23 cellular contexts compared by ENCODE assay signal in the genomic region with DNA sequence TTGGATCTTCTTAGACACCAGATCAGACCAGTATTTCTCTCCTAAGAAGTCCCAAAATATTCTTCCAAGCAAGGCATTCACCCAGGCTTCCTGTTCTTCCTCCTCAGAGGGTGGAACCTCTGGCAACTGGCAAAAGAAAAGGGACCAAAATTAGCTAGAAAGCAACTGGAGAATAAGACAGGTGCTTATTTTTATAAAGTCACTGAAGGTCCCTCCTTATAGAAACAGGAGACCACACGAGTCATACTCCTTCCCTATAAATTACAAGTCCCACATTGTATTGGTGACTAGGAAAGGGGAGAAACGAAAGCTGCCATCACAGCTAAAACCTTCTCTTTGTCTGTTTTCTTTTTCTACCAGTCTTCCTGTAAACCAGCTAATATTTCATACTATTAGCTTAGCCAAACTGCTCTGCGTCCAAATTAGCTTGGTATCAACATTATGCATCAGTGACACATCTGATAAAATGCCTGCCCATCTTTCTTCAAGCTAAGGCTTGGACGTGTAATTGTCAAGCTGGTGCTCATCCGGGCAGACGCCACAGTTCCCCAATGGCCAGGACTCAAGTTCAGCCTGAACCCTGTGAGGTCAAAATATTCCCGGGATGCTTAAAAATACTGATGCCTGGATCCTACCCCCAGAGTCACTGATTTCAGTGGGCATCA. TPM values are rescaled to one million over a fixed set of nuclear protein-coding genes. Genes with fewer than 3 reads are reported as not detected.
DNase-seq lines count a peak whose midpoint lies in the region; ATAC-seq and TF ChIP-seq lines count a peak whose summit lies in the region.
"Had no signal": no experiment of that assay in that cellular context is flagged by ENCODE, and none has a peak within 500 bp of the region (broad histone marks: within the 10 kb centered on the region; RNA-seq: fewer than 3 reads in every experiment).

No MANE protein-coding gene starts in this region.

- H3K9ac ChIP-seq in PC-3 (ENCODE audit: low read length) = no peak overlapping the region
- no peak overlapping the region for H3K9ac ChIP-seq in mesenchymal stem cell (ENCODE audit: low read length)
- H3K9ac ChIP-seq in smooth muscle cell (ENCODE audit: low read depth) = peak overlapping the region; percentile 38
- H3K9ac ChIP-seq: KMS-11 had no signal

- no peak overlapping the region for H3K14ac ChIP-seq in mesenchymal stem cell (ENCODE audit: low read length in 2 of 2)

- H2AFZ ChIP-seq in PC-3 (ENCODE audit: low read length) = no peak overlapping the region
- no peak overlapping the region for H2AFZ ChIP-seq in mesenchymal stem cell (ENCODE audit: low read depth, low read length)
- H2AFZ ChIP-seq in smooth muscle cell (ENCODE audit: low read depth) = no peak overlapping the region

- H3K4me3 ChIP-seq in PC-3 (ENCODE audit: low read length) (no peak overlapping the region), body of pancreas (no peak overlapping the region), mesenchymal stem cell (ENCODE audit: insufficient read depth in 1 of 2, low read depth in 1 of 2, low read length in 2 of 2) (no peak overlapping the region), smooth muscle cell (no peak overlapping the region)
- H3K4me3 ChIP-seq: transverse colon had no signal

- H3K4me1 ChIP-seq in PC-3 (ENCODE audit: insufficient read depth, low read length) (no peaks in the 10 kb centered on the region), body of pancreas (peaks cover 48% of the 10 kb centered on the region), mesenchymal stem cell (ENCODE audit: control insufficient read depth, insufficient read depth, low read depth, low read length) (peaks cover 20% of the 10 kb centered on the region), smooth muscle cell (ENCODE audit: low read depth) (no peaks in the 10 kb centered on the region)

- H3K4ac ChIP-seq in mesenchymal stem cell (ENCODE audit: low read depth in 1 of 2, low read length in 2 of 2) = no peak overlapping the region

- H3K27ac ChIP-seq in PC-3 (ENCODE audit: low read length) (no peak overlapping the region), body of pancreas (peak overlapping the region in 3 of 4 donors; percentile 6 to 69 (median 42)), mesenchymal stem cell (ENCODE audit: low read length, poor library complexity, severe bottlenecking) (peak overlapping the region; percentile 4), smooth muscle cell (ENCODE audit: low read depth) (peak overlapping the region; percentile 79)
- H3K27ac ChIP-seq: KMS-11, transverse colon had no signal

- no peaks in the 10 kb centered on the region for H3K36me3 Mint-ChIP-seq in T-helper 17 cell (ENCODE audit: low read depth)
- peaks cover 5% of the 10 kb centered on the region for H3K36me3 Mint-ChIP-seq in activated T-helper 1 cell treated with anti-CD3 and anti-CD28 coated beads, Interleukin-12 subunit alpha, Interleukin-12 subunit beta, Interleukin-2, Interleukin-4 antibody, amounts not matched to agents 30 ng/mL and 10 ng/mL and 1 ng/mL, durations not matched to agents 14 hours and 24 hours and 36 hours (ENCODE audit: low read depth)

- H3K9me3 ChIP-seq in PC-3 (ENCODE audit: low read length) = no peaks in the 10 kb centered on the region
- H3K9me3 ChIP-seq in body of pancreas = no peaks in the 10 kb centered on the region
- no peaks in the 10 kb centered on the region for H3K9me3 ChIP-seq in mesenchymal stem cell (ENCODE audit: control insufficient read depth, low read length)
- H3K9me3 ChIP-seq in smooth muscle cell (replicated peaks; ENCODE audit: low read depth) = no peaks in the 10 kb centered on the region
- no peaks in the 10 kb centered on the region for H3K9me3 ChIP-seq in T-helper 17 cell (ENCODE audit: control insufficient read depth, low read length, poor library complexity, severe bottlenecking)
- H3K9me3 ChIP-seq: transverse colon had no signal

- no peak for DNase-seq in PC-3
- no peak for DNase-seq in body of pancreas
- DNase-seq in mesenchymal stem cell = no peak
- DNase-seq in smooth muscle cell (lab: John Stamatoyannopoulos, UW; ENCODE audit: unreplicated experiment) = no peak
- no peak for DNase-seq in T-helper 17 cell
- no peak for DNase-seq in activated T-helper 1 cell treated with anti-CD3 and anti-CD28 coated beads, Interleukin-12 subunit alpha, Interleukin-12 subunit beta, Interleukin-2, Interleukin-4 antibody, amounts not matched to agents 30 ng/mL and 10 ng/mL and 1 ng/mL, durations not matched to agents 14 hours and 24 hours and 36 hours (ENCODE audit: low spot score)
- no peak for DNase-seq in RPMI8226
- no peak for DNase-seq in activated CD4-positive, alpha-beta T cell treated with anti-CD3 and anti-CD28 coated beads, Interleukin-2, amount 50 U/mL, for 48 hours
- DNase-seq: activated B cell treated with CpG ODN at 0.5 μM for 24 hours; activated CD4-positive, alpha-beta T cell treated with anti-CD3 and anti-CD28 coated beads, Interleukin-2, amount 50 U/mL, for 4 hours; activated effector memory CD4-positive, alpha-beta T cell treated with Interleukin-2 at 50 U/mL for 16 hours; activated naive CD8-positive, alpha-beta T cell treated with anti-CD3 and anti-CD28 coated beads, Interleukin-2, amount 10 ng/mL, durations not matched to agents 7 days and 5 days; CD4-positive, alpha-beta memory T cell; HCEC 1CT; MV-4-11; NCI-H1694 treated with DMSO at 0.1 percent for 48 hours; NCI-H526; nucleus accumbens; retina; stimulated activated naive CD8-positive, alpha-beta T cell treated with anti-CD3 and anti-CD28 coated beads, Interleukin-15, Interleukin-2, amounts not matched to agents 100 U/mL and 50 U/mL, for 24 hours; T1000; transverse colon had no signal

- no peaks in the 10 kb centered on the region for H3K9me2 ChIP-seq in PC-3 (replicated peaks; ENCODE audit: low read length)

- BruUV-seq in PC-3 (replicated peaks; lab: Mats Ljungman, UMichigan) = no TSS peak

- no peak overlapping the region for H3K23ac ChIP-seq in mesenchymal stem cell (ENCODE audit: low read length in 2 of 2)

- no peak overlapping the region for H2BK15ac ChIP-seq in mesenchymal stem cell (ENCODE audit: low read depth, poor library complexity, severe bottlenecking)

- H3K4me1 Mint-ChIP-seq in T-helper 17 cell = no peaks in the 10 kb centered on the region
- no peaks in the 10 kb centered on the region for H3K4me1 Mint-ChIP-seq in activated T-helper 1 cell treated with anti-CD3 and anti-CD28 coated beads, Interleukin-12 subunit alpha, Interleukin-12 subunit beta, Interleukin-2, Interleukin-4 antibody, amounts not matched to agents 30 ng/mL and 10 ng/mL and 1 ng/mL, durations not matched to agents 14 hours and 24 hours and 36 hours (ENCODE audit: low read depth)
- H3K4me1 Mint-ChIP-seq: activated B cell treated with CpG ODN at 0.5 μM for 24 hours; activated naive CD8-positive, alpha-beta T cell treated with anti-CD3 and anti-CD28 coated beads, Interleukin-2, amount 10 ng/mL, durations not matched to agents 7 days and 5 days; CD4-positive, alpha-beta memory T cell had no signal

- no peaks in the 10 kb centered on the region for H3K79me2 ChIP-seq in PC-3 (ENCODE audit: low read length)
- H3K79me2 ChIP-seq in smooth muscle cell (ENCODE audit: low read depth) = no peaks in the 10 kb centered on the region

- H2AK5ac ChIP-seq in mesenchymal stem cell (ENCODE audit: low read length, severe bottlenecking) = no peak overlapping the region

- H3F3A ChIP-seq in PC-3 (ENCODE audit: low read length, unreplicated experiment) (no peaks in the 10 kb centered on the region), smooth muscle cell (ENCODE audit: low read depth) (peaks cover 13% of the 10 kb centered on the region)

- intact Hi-C loops in PC-3 (cut with micrococcal nuclease) (no loop called here), body of pancreas (cut with DNase I) (no loop called here)
- intact Hi-C loops in activated T-helper 1 cell treated with anti-CD3 and anti-CD28 coated beads, Interleukin-12 subunit alpha, Interleukin-12 subunit beta, Interleukin-2, Interleukin-4 antibody, amounts not matched to agents 30 ng/mL and 10 ng/mL and 1 ng/mL, durations not matched to agents 14 hours and 24 hours and 36 hours (cut with micrococcal nuclease) = no loop called here

- no peak for TF ChIP-seq POLR2A in body of pancreas (IDR thresholded peaks at IDR 0.05)

- peak; percentile 35; the same call in 1 of the 2 replicates for ATAC-seq in PC-3
- no peak for ATAC-seq in body of pancreas
- ATAC-seq in T-helper 17 cell = no peak
- ATAC-seq: stimulated activated naive CD8-positive, alpha-beta T cell treated with anti-CD3 and anti-CD28 coated beads, Interleukin-15, Interleukin-2, amounts not matched to agents 100 U/mL and 50 U/mL, for 24 hours had no signal

- 75 to 79% methylated on average over 7 of the region's 7 CpGs for WGBS in body of pancreas, 2 donors
- 89% methylated on average over 7 of the region's 7 CpGs for WGBS in mesenchymal stem cell
- WGBS in smooth muscle cell (ENCODE audit: low lambda C conversion rate) = 70% methylated on average over 7 of the region's 7 CpGs

- H2BK5ac ChIP-seq in mesenchymal stem cell (ENCODE audit: low read depth, low read length, poor library complexity, severe bottlenecking) = no peak overlapping the region

- no peaks in the 10 kb centered on the region for H3K27me3 Mint-ChIP-seq in T-helper 17 cell
- no peaks in the 10 kb centered on the region for H3K27me3 Mint-ChIP-seq in activated T-helper 1 cell treated with anti-CD3 and anti-CD28 coated beads, Interleukin-12 subunit alpha, Interleukin-12 subunit beta, Interleukin-2, Interleukin-4 antibody, amounts not matched to agents 30 ng/mL and 10 ng/mL and 1 ng/mL, durations not matched to agents 14 hours and 24 hours and 36 hours (ENCODE audit: insufficient read depth)
- H3K27me3 Mint-ChIP-seq: activated B cell treated with CpG ODN at 0.5 μM for 24 hours; activated naive CD8-positive, alpha-beta T cell treated with anti-CD3 and anti-CD28 coated beads, Interleukin-2, amount 10 ng/mL, durations not matched to agents 7 days and 5 days; CD4-positive, alpha-beta memory T cell had no signal

- no peaks in the 10 kb centered on the region for H3K9me3 Mint-ChIP-seq in activated T-helper 1 cell treated with anti-CD3 and anti-CD28 coated beads, Interleukin-12 subunit alpha, Interleukin-12 subunit beta, Interleukin-2, Interleukin-4 antibody, amounts not matched to agents 30 ng/mL and 10 ng/mL and 1 ng/mL, durations not matched to agents 14 hours and 24 hours and 36 hours
- H3K9me3 Mint-ChIP-seq: activated B cell treated with CpG ODN at 0.5 μM for 24 hours; CD4-positive, alpha-beta memory T cell had no signal

- H3K36me3 ChIP-seq in PC-3 (ENCODE audit: low read depth, low read length) (peaks cover 9% of the 10 kb centered on the region), body of pancreas (replicated peaks in 1 of 2; ENCODE audit: insufficient read depth in 1 of 2, low read depth in 2 of 2) (no peaks in the 10 kb centered on the region), mesenchymal stem cell (ENCODE audit: control insufficient read depth in 1 of 2, insufficient read depth in 2 of 2, low read depth in 1 of 2, low read length in 2 of 2) (peaks cover 0 to 30% of the 10 kb centered on the region in 2 experiments), smooth muscle cell (ENCODE audit: low read depth) (no peaks in the 10 kb centered on the region)

- no peak for TF ChIP-seq CTCF in PC-3 (conservative IDR thresholded peaks at IDR 0.05; ENCODE audit: low read depth, low read length)
- TF ChIP-seq CTCF in body of pancreas (IDR thresholded peaks at IDR 0.05) = no peak
- no peak for TF ChIP-seq CTCF in smooth muscle cell (IDR thresholded peaks at IDR 0.05; ENCODE audit: borderline replicate concordance, insufficient read depth, poor library complexity, severe bottlenecking)

- no peak overlapping the region for H3K4me2 ChIP-seq in PC-3 (ENCODE audit: low read length)
- no peak overlapping the region for H3K4me2 ChIP-seq in mesenchymal stem cell (ENCODE audit: low read length, poor library complexity, severe bottlenecking)
- H3K4me2 ChIP-seq in smooth muscle cell = peak overlapping the region; percentile 47
- H3K4me2 ChIP-seq: KMS-11 had no signal

- H3K27me3 ChIP-seq in PC-3 (ENCODE audit: low read length) (no peaks in the 10 kb centered on the region), body of pancreas (no peaks in the 10 kb centered on the region), mesenchymal stem cell (ENCODE audit: control insufficient read depth in 1 of 2, insufficient read depth in 1 of 2, low read length in 2 of 2) (no peaks in the 10 kb centered on the region), smooth muscle cell (ENCODE audit: low read depth) (no peaks in the 10 kb centered on the region)
- H3K27me3 ChIP-seq: transverse colon had no signal

- H3K27ac Mint-ChIP-seq in T-helper 17 cell = no peak overlapping the region
- no peak overlapping the region for H3K27ac Mint-ChIP-seq in activated T-helper 1 cell treated with anti-CD3 and anti-CD28 coated beads, Interleukin-12 subunit alpha, Interleukin-12 subunit beta, Interleukin-2, Interleukin-4 antibody, amounts not matched to agents 30 ng/mL and 10 ng/mL and 1 ng/mL, durations not matched to agents 14 hours and 24 hours and 36 hours
- H3K27ac Mint-ChIP-seq: activated B cell treated with CpG ODN at 0.5 μM for 24 hours; activated naive CD8-positive, alpha-beta T cell treated with anti-CD3 and anti-CD28 coated beads, Interleukin-2, amount 10 ng/mL, durations not matched to agents 7 days and 5 days; CD4-positive, alpha-beta memory T cell had no signal

- H2BK12ac ChIP-seq in mesenchymal stem cell (ENCODE audit: low read length in 2 of 2) = no peak overlapping the region

- H4K8ac ChIP-seq in mesenchymal stem cell (ENCODE audit: low read length) = no peak overlapping the region

- H3K4me3 Mint-ChIP-seq in T-helper 17 cell = no peak overlapping the region
- H3K4me3 Mint-ChIP-seq in activated T-helper 1 cell treated with anti-CD3 and anti-CD28 coated beads, Interleukin-12 subunit alpha, Interleukin-12 subunit beta, Interleukin-2, Interleukin-4 antibody, amounts not matched to agents 30 ng/mL and 10 ng/mL and 1 ng/mL, durations not matched to agents 14 hours and 24 hours and 36 hours = no peak overlapping the region
- H3K4me3 Mint-ChIP-seq: activated B cell treated with CpG ODN at 0.5 μM for 24 hours; activated naive CD8-positive, alpha-beta T cell treated with anti-CD3 and anti-CD28 coated beads, Interleukin-2, amount 10 ng/mL, durations not matched to agents 7 days and 5 days; CD4-positive, alpha-beta memory T cell had no signal

- CTCF ChIA-PET in PC-3 (lab: Charles Lee) = no interaction called here

- H2BK120ac ChIP-seq in mesenchymal stem cell (ENCODE audit: low read depth, low read length) = no peak overlapping the region

- H4K91ac ChIP-seq in mesenchymal stem cell (ENCODE audit: low read length) = no peak overlapping the region

- H3K18ac ChIP-seq in mesenchymal stem cell (ENCODE audit: low read depth in 1 of 2, low read length in 2 of 2) = no peak overlapping the region

- H3K79me1 ChIP-seq in mesenchymal stem cell (replicated peaks; ENCODE audit: low read length, poor library complexity, severe bottlenecking) = no peaks in the 10 kb centered on the region

- POLR2A ChIA-PET in PC-3 (lab: Charles Lee; ENCODE audit: unreplicated experiment) = no interaction called here

- H4K20me1 ChIP-seq in PC-3 (ENCODE audit: low read length) = no peaks in the 10 kb centered on the region
- H4K20me1 ChIP-seq in smooth muscle cell (ENCODE audit: low read depth) = no peaks in the 10 kb centered on the region

RNA-seq across cellular contexts. Expression of gene ERN1, which starts 47.5 kb away (rescaled TPM):
- 13.5 and 17.9 TPM in 2 replicates for total RNA-seq in PC-3 (2014; rRNA removed)
- 10 to 100 TPM; 63.3 to 77.1 TPM for total RNA-seq in body of pancreas
- polyA plus RNA-seq in mesenchymal stem cell (2013, experiment 1 of 2) = 2.8 TPM
- polyA plus RNA-seq in mesenchymal stem cell (2013, experiment 2 of 2) = 3.3 TPM
- total RNA-seq in smooth muscle cell = 8.6 and 10.2 TPM in 2 replicates
- 9.0 and 17.2 TPM in 2 replicates for polyA plus RNA-seq in smooth muscle cell
- total RNA-seq in T-helper 17 cell = 100 to 1,000 TPM; 185 to 196 TPM
- 90.0 and 91.6 TPM in 2 replicates for total RNA-seq in activated T-helper 1 cell treated with anti-CD3 and anti-CD28 coated beads, Interleukin-12 subunit alpha, Interleukin-12 subunit beta, Interleukin-2, Interleukin-4 antibody, amounts not matched to agents 30 ng/mL and 10 ng/mL and 1 ng/mL, durations not matched to agents 14 hours and 24 hours and 36 hours
